Comparison of ENCODE assay signal across 16 cellular contexts in genomic region chr6:89161326-89162046, GRCh38. TPM values are rescaled to one million over a fixed set of nuclear protein-coding genes. Genes with fewer than 3 reads are reported as not detected.
DNase-seq lines count a peak whose midpoint lies in the region; ATAC-seq and TF ChIP-seq lines count a peak whose summit lies in the region.
"Had no signal": no experiment of that assay in that cellular context is flagged by ENCODE, and none has a peak within 500 bp of the region (broad histone marks: within the 10 kb centered on the region; RNA-seq: fewer than 3 reads in every experiment).

No MANE protein-coding gene starts in this region.

- CTCF ChIA-PET in HEK293 (lab: Yijun Ruan, JAX), result interaction anchor here (0.9 to 1.5 kb wide), 3 partner anchors 9 to 18 kb away, joined by 3 to 4 read pairs (median 4); no protein-coding TSS in a partner anchor

- POLR2A ChIA-PET in HEK293 (lab: Yijun Ruan, JAX), result interaction anchor here (0.7 kb wide), 1 partner anchor 81 kb away, joined by 3 read pairs; the partner anchor contains the start of gene PNRC1

- no peaks in the 10 kb centered on the region for H3K9me3 ChIP-seq in HEK293 (ENCODE audit: control insufficient read depth, insufficient read depth, low read depth, low read length)
- no peaks in the 10 kb centered on the region for H3K9me3 ChIP-seq in right atrium auricular region

- no peak for ATAC-seq in HG02973 (IDR thresholded peaks at IDR 0.05; ENCODE audit: unreplicated experiment)

- TF ChIP-seq CTCF in HEK293 (tag by site-specific recombination; IDR thresholded peaks at IDR 0.05) (peak; percentile 55), astrocyte of the cerebellum (IDR thresholded peaks at IDR 0.05; ENCODE audit: low read depth, low read length, missing control alignments) (no peak), right atrium auricular region (IDR thresholded peaks at IDR 0.05) (no peak)

- in situ Hi-C loops in astrocyte of the cerebellum (cut with HindIII; ENCODE audit: low sequenced_read_pairs), result no loop called here

- H3K27me3 ChIP-seq in right atrium auricular region (no peaks in the 10 kb centered on the region), rectal smooth muscle tissue (ENCODE audit: control insufficient read depth, insufficient read depth, low read length) (no peaks in the 10 kb centered on the region)

- H3K36me3 ChIP-seq in HEK293 (ENCODE audit: control insufficient read depth in 2 of 2, insufficient read depth in 1 of 2, low read length in 2 of 2) (peaks cover 69 to 80% of the 10 kb centered on the region in 2 experiments), right atrium auricular region (peaks cover 12% of the 10 kb centered on the region), rectal smooth muscle tissue (ENCODE audit: control insufficient read depth, insufficient read depth, low read length) (no peaks in the 10 kb centered on the region)

- H3K27ac ChIP-seq in HEK293 (ENCODE audit: extremely low read depth, low read depth, low read length), result no peak overlapping the region
- H3K27ac ChIP-seq in right atrium auricular region, result peak overlapping the region; percentile 74 to 87
- peak overlapping the region; percentile 99 for H3K27ac ChIP-seq in rectal smooth muscle tissue (ENCODE audit: low read depth, low read length)

- H3K4me1 ChIP-seq in HEK293 (ENCODE audit: control insufficient read depth, insufficient read depth, low read length), result no peaks in the 10 kb centered on the region
- H3K4me1 ChIP-seq in right atrium auricular region, result peaks cover 0 to 17% of the 10 kb centered on the region in 2 donors
- H3K4me1 ChIP-seq in rectal smooth muscle tissue (ENCODE audit: control insufficient read depth, insufficient read depth, low read length), result peaks cover 25% of the 10 kb centered on the region

- peak overlapping the region; percentile 10 for H3K9ac ChIP-seq in rectal smooth muscle tissue (ENCODE audit: low read length)

- H3K4me3 ChIP-seq in HEK293 (ENCODE audit: low read depth, low read length) (no peak overlapping the region), astrocyte of the cerebellum (ENCODE audit: low read depth, low read length) (no peak overlapping the region), right atrium auricular region (no peak overlapping the region), rectal smooth muscle tissue (ENCODE audit: low read length) (peak overlapping the region; percentile 37)

- peak; percentile 54 for DNase-seq in astrocyte of the cerebellum (ENCODE audit: low read depth)
- DNase-seq in right atrium auricular region (ENCODE audit: low spot score), result no peak
- DNase-seq in DMS 273 treated with DMSO at 0.1 percent for 48 hours (lab: John Stamatoyannopoulos, UW), result no peak
- DNase-seq in NCI-H187 (lab: John Stamatoyannopoulos, UW), result no peak
- no peak for DNase-seq in NCI-H446 (lab: John Stamatoyannopoulos, UW)
- DNase-seq: activated CD4-positive, alpha-beta T cell treated with anti-CD3 and anti-CD28 coated beads, Interleukin-2, amount 50 U/mL, for 48 hours; activated gamma-delta T cell treated with Interleukin-2 at 50 U/mL for 16 hours; cortex of kidney; DMS79; islet precursor cell; MV-4-11; RPMI8226 had no signal

TF ChIP-seq in HEK293, 187 proteins besides CTCF, POLR2A, EP300 and RAD21:
- TF ChIP-seq ZNF423 (tag by site-specific recombination; IDR thresholded peaks at IDR 0.05) (no peak), SP3 (tag by site-specific recombination; IDR thresholded peaks at IDR 0.05) (no peak), MZF1 (tag by site-specific recombination; IDR thresholded peaks at IDR 0.05; ENCODE audit: borderline replicate concordance) (no peak), ZNF654 (tag by site-specific recombination; IDR thresholded peaks at IDR 0.05; ENCODE audit: low read depth) (no peak), TRIM28 (IDR thresholded peaks at IDR 0.05; ENCODE audit: borderline replicate concordance, low read length) (no peak), ZNF112 (tag by site-specific recombination; IDR thresholded peaks at IDR 0.05) (no peak), ZNF664 (tag by site-specific recombination; IDR thresholded peaks at IDR 0.05) (peak; percentile 57; the same call in 1 of the 2 replicates), ZNF366 (tag by site-specific recombination; conservative IDR thresholded peaks at IDR 0.05) (no peak), ZNF16 (tag by site-specific recombination; IDR thresholded peaks at IDR 0.05; ENCODE audit: low read depth) (no peak)

RNA-seq across cellular contexts. Expression of gene PM20D2, which starts 15.6 kb away (rescaled TPM):
- total RNA-seq in right atrium auricular region, result 10 to 100 TPM; 13.3 to 15.5 TPM

RNA-seq across cellular contexts. Expression of gene SRSF12, which starts 43.6 kb away (rescaled TPM):
- under 1 TPM in 1 of 2 donors, not detected in 1; 0.75 TPM for total RNA-seq in right atrium auricular region
- total RNA-seq: B cell had no signal

RNA-seq across cellular contexts. Expression of gene GABRR1, which starts 55.7 kb away (rescaled TPM):
- total RNA-seq in right atrium auricular region, result under 1 TPM in 1 of 2 donors, not detected in 1; 0.24 TPM
- total RNA-seq: B cell had no signal
